ENCODE assay signal across 16 cellular contexts in the genomic region with DNA sequence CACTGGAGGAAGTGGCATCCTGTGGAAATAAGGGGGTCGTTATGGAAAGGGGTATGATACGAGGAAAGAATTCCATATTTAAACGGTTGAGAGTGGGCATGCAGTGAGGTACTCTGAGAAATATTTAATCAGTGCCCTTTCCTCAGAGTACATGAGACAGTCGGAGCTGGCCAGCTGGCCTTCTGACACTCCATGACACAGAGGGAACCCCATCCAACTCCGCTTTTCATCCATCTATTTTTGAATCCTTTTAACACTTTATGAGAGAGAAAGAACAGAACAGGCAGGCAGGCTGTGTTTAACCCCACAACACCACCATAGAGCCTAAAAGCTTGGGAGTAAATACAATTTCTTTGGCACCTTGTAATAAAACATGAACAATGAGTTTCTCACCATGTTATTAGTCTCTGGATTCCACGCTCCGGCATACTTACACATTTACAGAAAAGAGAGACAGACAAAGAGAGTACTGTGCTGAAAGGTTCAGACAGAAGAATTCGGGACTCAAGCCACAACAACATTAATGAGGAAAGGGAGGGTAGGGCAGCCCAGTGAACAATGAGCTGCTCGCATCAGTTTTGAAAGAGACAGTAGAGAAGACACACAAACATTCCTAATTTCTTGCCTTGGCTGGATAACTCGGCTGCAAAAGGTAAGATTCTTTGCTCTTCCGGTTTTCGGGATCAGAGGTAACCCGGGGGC.
A peak's percentile ranks its signal among the peaks of the same experiment; 100 is the strongest.
DNase-seq lines count a peak whose midpoint lies in the region; ATAC-seq and TF ChIP-seq lines count a peak whose summit lies in the region.
"Had no signal": no experiment of that assay in that cellular context is flagged by ENCODE, and none has a peak within 500 bp of the region (broad histone marks: within the 10 kb centered on the region; RNA-seq: fewer than 3 reads in every experiment).

No MANE protein-coding gene starts in this region.

- H3K9me3 ChIP-seq in ascending aorta = no peaks in the 10 kb centered on the region

- H3K27ac ChIP-seq in ascending aorta (peak overlapping the region; percentile 89 to 95), temporal lobe (ENCODE audit: low read depth, low read length) (peak overlapping the region; percentile 77)

- H3K4me3 ChIP-seq in ascending aorta = peak overlapping the region; percentile 19 to 30

- H3K4me1 Mint-ChIP-seq in glutamatergic neuron (ENCODE audit: low read depth, unreplicated experiment) = peaks cover 36% of the 10 kb centered on the region
- peaks cover 65% of the 10 kb centered on the region for H3K4me1 Mint-ChIP-seq in neural crest cell
- H3K4me1 Mint-ChIP-seq in activated T-helper 1 cell treated with anti-CD3 and anti-CD28 coated beads, Interleukin-12 subunit alpha, Interleukin-12 subunit beta, Interleukin-2, Interleukin-4 antibody, amounts not matched to agents 30 ng/mL and 10 ng/mL and 1 ng/mL, durations not matched to agents 14 hours and 24 hours and 36 hours (ENCODE audit: low read depth) = no peaks in the 10 kb centered on the region
- H3K4me1 Mint-ChIP-seq: B cell, T-cell had no signal

- H3K27me3 ChIP-seq in ascending aorta = no peaks in the 10 kb centered on the region

- H3K4me1 ChIP-seq in ascending aorta = peaks cover 22 to 97% of the 10 kb centered on the region in 2 donors

- peaks cover 3% of the 10 kb centered on the region for H3K27me3 Mint-ChIP-seq in glutamatergic neuron (ENCODE audit: unreplicated experiment)
- H3K27me3 Mint-ChIP-seq in neural crest cell (ENCODE audit: low read depth) = no peaks in the 10 kb centered on the region
- peaks cover 8% of the 10 kb centered on the region for H3K27me3 Mint-ChIP-seq in activated T-helper 1 cell treated with anti-CD3 and anti-CD28 coated beads, Interleukin-12 subunit alpha, Interleukin-12 subunit beta, Interleukin-2, Interleukin-4 antibody, amounts not matched to agents 30 ng/mL and 10 ng/mL and 1 ng/mL, durations not matched to agents 14 hours and 24 hours and 36 hours (ENCODE audit: insufficient read depth)
- H3K27me3 Mint-ChIP-seq: T-cell had no signal

- H3K36me3 ChIP-seq in ascending aorta = peaks cover 62 to 77% of the 10 kb centered on the region in 2 donors

- intact Hi-C loops in ascending aorta (cut with DNase I) = loop anchor here (5.0 kb wide), 1 partner anchor 38 kb away; no protein-coding TSS in a partner anchor
- intact Hi-C loops in activated T-helper 1 cell treated with anti-CD3 and anti-CD28 coated beads, Interleukin-12 subunit alpha, Interleukin-12 subunit beta, Interleukin-2, Interleukin-4 antibody, amounts not matched to agents 30 ng/mL and 10 ng/mL and 1 ng/mL, durations not matched to agents 14 hours and 24 hours and 36 hours (cut with micrococcal nuclease) = no loop called here

- TF ChIP-seq CTCF in ascending aorta (IDR thresholded peaks at IDR 0.05) = no peak
- TF ChIP-seq CTCF in glutamatergic neuron (IDR thresholded peaks at IDR 0.05; ENCODE audit: partially characterized antibody, unreplicated experiment) = no peak
- TF ChIP-seq CTCF in neural crest cell (conservative IDR thresholded peaks at IDR 0.05) = no peak

- DNase-seq in ascending aorta (ENCODE audit: low spot score in 2 of 2) (peak in 1 of 2 donors; percentile 86), glutamatergic neuron (no peak), neural crest cell (ENCODE audit: low read depth, low spot score) (no peak), AG08395 (ENCODE audit: low spot score) (no peak), mesenteric fat pad (ENCODE audit: low spot score) (no peak)
- DNase-seq in activated T-helper 1 cell treated with anti-CD3 and anti-CD28 coated beads, Interleukin-12 subunit alpha, Interleukin-12 subunit beta, Interleukin-2, Interleukin-4 antibody, amounts not matched to agents 30 ng/mL and 10 ng/mL and 1 ng/mL, durations not matched to agents 14 hours and 24 hours and 36 hours (ENCODE audit: low spot score) = no peak
- DNase-seq: activated CD8-positive, alpha-beta memory T cell treated with anti-CD3 and anti-CD28 coated beads, Interleukin-2, amount 50 U/mL, for 48 hours; amniotic stem cell; effector CD4-positive, alpha-beta T cell; IMR-90; NCI-H1092 treated with DMSO at 0.1 percent for 48 hours; T-cell had no signal

- no peak for ATAC-seq in GM21423 (IDR thresholded peaks at IDR 0.05; ENCODE audit: unreplicated experiment)
- ATAC-seq: activated CD4-positive, CD25-positive, alpha-beta regulatory T cell treated with anti-CD3 and anti-CD28 coated beads, Interleukin-2, amount 50 U/mL, for 24 hours; T-cell had no signal

- H3K9me3 Mint-ChIP-seq in glutamatergic neuron (ENCODE audit: unreplicated experiment) = peaks cover 7% of the 10 kb centered on the region
- H3K9me3 Mint-ChIP-seq in neural crest cell = no peaks in the 10 kb centered on the region
- H3K9me3 Mint-ChIP-seq in activated T-helper 1 cell treated with anti-CD3 and anti-CD28 coated beads, Interleukin-12 subunit alpha, Interleukin-12 subunit beta, Interleukin-2, Interleukin-4 antibody, amounts not matched to agents 30 ng/mL and 10 ng/mL and 1 ng/mL, durations not matched to agents 14 hours and 24 hours and 36 hours = no peaks in the 10 kb centered on the region
- H3K9me3 Mint-ChIP-seq: T-cell had no signal

- H3K4me3 Mint-ChIP-seq in glutamatergic neuron (ENCODE audit: unreplicated experiment) = peak overlapping the region; percentile 36
- peak overlapping the region; percentile 44 for H3K4me3 Mint-ChIP-seq in neural crest cell
- H3K4me3 Mint-ChIP-seq in activated T-helper 1 cell treated with anti-CD3 and anti-CD28 coated beads, Interleukin-12 subunit alpha, Interleukin-12 subunit beta, Interleukin-2, Interleukin-4 antibody, amounts not matched to agents 30 ng/mL and 10 ng/mL and 1 ng/mL, durations not matched to agents 14 hours and 24 hours and 36 hours = no peak overlapping the region
- H3K4me3 Mint-ChIP-seq: B cell, T-cell had no signal

- H3K27ac Mint-ChIP-seq in glutamatergic neuron (ENCODE audit: unreplicated experiment) (peak overlapping the region; percentile 77), neural crest cell (ENCODE audit: unreplicated experiment) (peak overlapping the region; percentile 28)
- no peak overlapping the region for H3K27ac Mint-ChIP-seq in activated T-helper 1 cell treated with anti-CD3 and anti-CD28 coated beads, Interleukin-12 subunit alpha, Interleukin-12 subunit beta, Interleukin-2, Interleukin-4 antibody, amounts not matched to agents 30 ng/mL and 10 ng/mL and 1 ng/mL, durations not matched to agents 14 hours and 24 hours and 36 hours
- H3K27ac Mint-ChIP-seq: B cell, T-cell had no signal

- H3K36me3 Mint-ChIP-seq in glutamatergic neuron (ENCODE audit: unreplicated experiment) (no peaks in the 10 kb centered on the region), neural crest cell (ENCODE audit: low read depth) (no peaks in the 10 kb centered on the region)
- H3K36me3 Mint-ChIP-seq in activated T-helper 1 cell treated with anti-CD3 and anti-CD28 coated beads, Interleukin-12 subunit alpha, Interleukin-12 subunit beta, Interleukin-2, Interleukin-4 antibody, amounts not matched to agents 30 ng/mL and 10 ng/mL and 1 ng/mL, durations not matched to agents 14 hours and 24 hours and 36 hours (ENCODE audit: low read depth) = no peaks in the 10 kb centered on the region
- H3K36me3 Mint-ChIP-seq: T-cell had no signal
